ENCODE assay signal across 11 cellular contexts in the genomic region with DNA sequence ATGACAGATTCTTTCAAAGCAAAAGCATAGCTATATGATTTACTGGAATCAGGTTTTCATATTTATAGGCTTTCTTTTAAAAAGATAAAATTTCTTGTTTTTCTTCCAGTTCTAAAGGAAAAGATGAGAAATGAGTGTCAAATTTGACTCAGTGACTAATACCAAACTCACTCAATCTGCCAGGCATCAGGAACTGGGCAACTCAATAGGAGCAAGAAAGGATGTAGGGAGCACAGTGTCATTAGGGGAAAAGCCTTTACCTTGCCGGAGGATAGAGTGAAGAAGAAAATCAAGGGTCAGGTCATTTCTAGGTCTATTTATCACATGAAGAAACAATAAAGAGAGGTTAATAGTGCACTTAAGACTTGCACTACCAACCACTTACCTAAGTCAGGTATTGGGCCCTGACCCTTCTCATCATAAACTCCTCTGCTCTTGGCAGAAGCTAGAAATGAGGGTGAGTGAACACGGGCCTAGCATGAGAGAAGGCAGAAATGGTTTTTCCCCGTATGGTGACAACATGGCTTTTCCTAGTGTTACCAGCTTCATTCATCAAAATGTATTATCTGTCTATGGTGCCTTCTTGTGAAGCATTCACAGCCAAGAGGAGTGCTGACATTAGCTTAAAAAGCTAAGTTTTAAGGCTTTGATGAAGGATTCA.
"Had no signal": no experiment of that assay in that cellular context is flagged by ENCODE, and none has a peak within 500 bp of the region (broad histone marks: within the 10 kb centered on the region; RNA-seq: fewer than 3 reads in every experiment).

No MANE protein-coding gene starts in this region.

- H3K4me1 Mint-ChIP-seq: nephron progenitor cell had no signal

- ATAC-seq: esophagus mucosa, left colon had no signal

- H3K4me3 Mint-ChIP-seq: nephron progenitor cell had no signal

- H3K27ac ChIP-seq: brain microvascular endothelial cell, SJCRH30, stomach, thoracic aorta had no signal

- DNase-seq: brain microvascular endothelial cell; left colon; nephron progenitor cell; stimulated activated CD4-positive, alpha-beta T cell treated with anti-CD3 and anti-CD28 coated beads, Interleukin-12 subunit alpha, Interleukin-12 subunit beta, amount 100 ng/mL, for 4 hours; stimulated activated CD4-positive, alpha-beta T cell treated with anti-CD3 and anti-CD28 coated beads, Interleukin-2, amount 100 ng/mL, for 48 hours; stomach; T-helper 9 cell had no signal

- H3K27ac Mint-ChIP-seq: nephron progenitor cell had no signal

- H3K9me3 Mint-ChIP-seq: nephron progenitor cell had no signal

- H3K9me3 ChIP-seq: SJCRH30, stomach, thoracic aorta had no signal

- H3K4me1 ChIP-seq: SJCRH30, stomach had no signal

- H3K36me3 ChIP-seq: brain microvascular endothelial cell, SJCRH30, stomach, thoracic aorta had no signal

- H3K4me3 ChIP-seq: lung, SJCRH30, stomach, thoracic aorta had no signal

- H3K27me3 ChIP-seq: brain microvascular endothelial cell, SJCRH30, stomach had no signal
